8 cellular contexts compared by ENCODE assay signal in the genomic region with DNA sequence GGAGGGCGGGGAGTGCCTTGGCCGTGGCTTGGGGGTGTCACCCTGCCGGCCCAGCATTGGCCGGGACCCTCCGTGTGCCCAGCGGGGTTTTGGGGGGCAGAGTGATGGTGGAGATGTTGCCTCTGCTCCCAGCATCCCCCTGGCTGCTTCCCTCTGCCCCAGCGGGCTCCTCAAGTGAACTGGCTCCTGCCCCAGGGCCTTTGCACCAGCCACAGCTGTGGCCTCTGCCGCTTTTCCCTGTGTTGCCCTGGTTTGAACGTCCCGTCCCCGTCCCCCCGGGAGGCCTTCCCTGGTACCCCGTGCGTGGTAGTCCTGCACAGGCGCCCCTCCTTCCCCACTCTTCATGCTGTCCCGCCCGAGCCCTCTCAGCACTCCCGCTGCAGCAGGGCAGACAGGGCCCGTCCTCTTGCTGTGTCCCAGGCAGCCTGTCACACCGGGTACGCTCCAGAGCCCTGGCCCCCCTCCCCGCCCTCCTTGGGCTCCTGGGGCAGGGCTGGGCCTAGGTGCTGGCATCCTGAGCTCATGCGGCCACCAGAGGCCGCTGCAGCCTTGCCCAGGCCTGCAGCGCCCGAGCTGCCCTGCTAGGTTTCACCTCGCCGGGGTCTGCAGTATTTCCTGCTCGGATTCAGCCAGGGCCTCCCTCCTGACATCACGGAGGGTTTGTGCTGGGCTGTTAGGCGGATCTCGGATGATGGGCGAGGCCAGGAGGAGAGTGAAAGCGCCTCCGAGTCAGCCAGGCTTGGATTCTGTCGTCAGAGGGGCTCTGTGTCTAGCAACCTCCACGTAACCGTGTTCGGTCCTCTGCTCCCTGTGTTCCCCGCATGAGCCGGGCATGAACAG. TPM values are rescaled to one million over a fixed set of nuclear protein-coding genes. Genes with fewer than 3 reads are reported as not detected.
DNase-seq lines count a peak whose midpoint lies in the region; ATAC-seq and TF ChIP-seq lines count a peak whose summit lies in the region.

No MANE protein-coding gene starts in this region.

- H3K36me3 Mint-ChIP-seq in mesothelial cell of epicardium = no peaks in the 10 kb centered on the region

- no TSS peak for BruUV-seq in A673 (replicated peaks; lab: Mats Ljungman, UMichigan)

- H3K4me3 Mint-ChIP-seq in mesothelial cell of epicardium = no peak overlapping the region

- H3K36me3 ChIP-seq in A673 (ENCODE audit: insufficient read depth, low read length, poor library complexity, severe bottlenecking) = peaks cover 12% of the 10 kb centered on the region

- ATAC-seq in GM18511 (IDR thresholded peaks at IDR 0.05; ENCODE audit: unreplicated experiment) = peak; percentile 82
- ATAC-seq in HG03196 (IDR thresholded peaks at IDR 0.05; ENCODE audit: unreplicated experiment) = peak; percentile 72

- CTCF ChIA-PET in A673 (lab: Charles Lee) = interaction anchor here (0.6 to 1.2 kb wide), 10 partner anchors 9 to 461 kb away, joined by 3 to 39 read pairs (median 6); no protein-coding TSS in a partner anchor

- peak overlapping the region; percentile 9 for H3K27ac Mint-ChIP-seq in mesothelial cell of epicardium

- no peaks in the 10 kb centered on the region for H3K27me3 Mint-ChIP-seq in mesothelial cell of epicardium (ENCODE audit: low read depth)

- DNase-seq in A673 (ENCODE audit: low spot score) = peak; percentile 89
- DNase-seq in NCI-H524 (lab: John Stamatoyannopoulos, UW) = peak; percentile 31 to 66
- peak; percentile 65 for DNase-seq in activated CD4-positive, alpha-beta T cell treated with anti-CD3 and anti-CD28 coated beads, Interleukin-2, amount 50 U/mL, for 48 hours
- DNase-seq in effector CD8-positive, alpha-beta T cell (lab: John Stamatoyannopoulos, UW) = peak; percentile 51
- peak; percentile 70 to 81 for DNase-seq in mesothelial cell of epicardium (ENCODE audit: low spot score in 2 of 2, unreplicated experiment in 2 of 2)
- DNase-seq in stimulated activated CD8-positive, alpha-beta memory T cell treated with anti-CD3 and anti-CD28 coated beads, Interleukin-15, amount 100 ng/mL, for 4 hours (ENCODE audit: low read depth in 2 of 2) = peak; percentile 27 to 40

- TF ChIP-seq CTCF in A673 (conservative IDR thresholded peaks at IDR 0.05; ENCODE audit: low read depth, low read length) (peak; percentile 97), mesothelial cell of epicardium (IDR thresholded peaks at IDR 0.05; ENCODE audit: unreplicated experiment) (peak; percentile 73)

- H3K4me1 ChIP-seq in A673 (ENCODE audit: insufficient read depth, low read length, poor library complexity, severe bottlenecking) = no peaks in the 10 kb centered on the region

- no peaks in the 10 kb centered on the region for H3K9me3 ChIP-seq in A673 (ENCODE audit: low read depth, low read length, poor library complexity, severe bottlenecking)

- POLR2A ChIA-PET in A673 (lab: Charles Lee; ENCODE audit: low non-redundant PET) = no interaction called here

- intact Hi-C loops in A673 (cut with micrococcal nuclease; ENCODE audit: unreplicated experiment) = loop anchor here (1.0 to 2.0 kb wide), 3 partner anchors 66 to 461 kb away; no protein-coding TSS in a partner anchor

- no peak overlapping the region for H3K27ac ChIP-seq in A673 (ENCODE audit: low read depth, low read length, poor library complexity, severe bottlenecking)

- no peaks in the 10 kb centered on the region for H3K9me3 Mint-ChIP-seq in mesothelial cell of epicardium

- H3K4me1 Mint-ChIP-seq in mesothelial cell of epicardium = no peaks in the 10 kb centered on the region

- no peak overlapping the region for H3K4me3 ChIP-seq in A673 (ENCODE audit: low read depth, low read length, poor library complexity, severe bottlenecking)

- no peaks in the 10 kb centered on the region for H3K27me3 ChIP-seq in A673 (replicated peaks; ENCODE audit: insufficient read depth, low read depth, low read length, poor library complexity)

RNA-seq across cellular contexts. Expression of a gene that starts 9.5 kb away (rescaled TPM):
- total RNA-seq in A673 (2021) = 43.0 and 46.9 TPM in 2 replicates
- 24.3 to 27.4 TPM (median 25.1 TPM) in 3 replicates for total RNA-seq in mesothelial cell of epicardium

RNA-seq across cellular contexts. Expression of a gene that starts 9.6 kb away (rescaled TPM):
- total RNA-seq in A673 (2021) (35.4 and 38.9 TPM in 2 replicates), mesothelial cell of epicardium (31.4 to 34.0 TPM (median 32.5 TPM) in 3 replicates)

Comparison
In these comparisons a context has a peak if more than half of its experiments do, and no peak if none do; other contexts are left out.
1. DNase-seq: peak in every context shown above with its lines; median percentile 89 in A673; 76 in mesothelial cell of epicardium; 65 in activated CD4-positive, alpha-beta T cell treated with anti-CD3 and anti-CD28 coated beads, Interleukin-2, amount 50 U/mL, for 48 hours; 51 in effector CD8-positive, alpha-beta T cell; 48 in NCI-H524; 34 in stimulated activated CD8-positive, alpha-beta memory T cell treated with anti-CD3 and anti-CD28 coated beads, Interleukin-15, amount 100 ng/mL, for 4 hours.